In genomic region chr15:24848050-24848449, GRCh38 we compare ENCODE assay signal across 9 cellular contexts.
A peak's percentile ranks its signal among the peaks of the same experiment; 100 is the strongest.
DNase-seq lines count a peak whose midpoint lies in the region; ATAC-seq and TF ChIP-seq lines count a peak whose summit lies in the region.
"Had no signal": no experiment of that assay in that cellular context is flagged by ENCODE, and none has a peak within 500 bp of the region (broad histone marks: within the 10 kb centered on the region; RNA-seq: fewer than 3 reads in every experiment).

No MANE protein-coding gene starts in this region.

- TF ChIP-seq POLR2A in sigmoid colon (IDR thresholded peaks at IDR 0.05): no peak

- H3K4me3 ChIP-seq in right atrium auricular region: peak overlapping the region; percentile 28
- peak overlapping the region; percentile 11 to 38 (median 31) for H3K4me3 ChIP-seq in sigmoid colon

- H3K4me1 ChIP-seq in right atrium auricular region (no peaks in the 10 kb centered on the region), sigmoid colon (no peaks in the 10 kb centered on the region)

- TF ChIP-seq EP300 in sigmoid colon (IDR thresholded peaks at IDR 0.05): no peak

- H3K36me3 ChIP-seq in right atrium auricular region (no peaks in the 10 kb centered on the region), sigmoid colon (no peaks in the 10 kb centered on the region)

- H3K27me3 Mint-ChIP-seq in activated naive CD8-positive, alpha-beta T cell treated with anti-CD3 and anti-CD28 coated beads, Interleukin-2, amount 50 U/mL, for 24 hours: peaks cover 4% of the 10 kb centered on the region
- H3K27me3 Mint-ChIP-seq in HFFc6 (ENCODE audit: insufficient read depth): no peaks in the 10 kb centered on the region; the same call in 1 of the 2 replicates

- no peak for ATAC-seq in activated naive CD8-positive, alpha-beta T cell treated with anti-CD3 and anti-CD28 coated beads, Interleukin-2, amount 50 U/mL, for 24 hours
- ATAC-seq in HG03280 (IDR thresholded peaks at IDR 0.05; ENCODE audit: unreplicated experiment): no peak
- no peak for ATAC-seq in HG03045 (IDR thresholded peaks at IDR 0.05; ENCODE audit: unreplicated experiment)
- no peak for ATAC-seq in GM21447 (IDR thresholded peaks at IDR 0.05; ENCODE audit: unreplicated experiment)
- ATAC-seq: HCT116 had no signal

- peaks cover 22% of the 10 kb centered on the region for H3K9me3 Mint-ChIP-seq in activated naive CD8-positive, alpha-beta T cell treated with anti-CD3 and anti-CD28 coated beads, Interleukin-2, amount 50 U/mL, for 24 hours
- peaks cover 8% of the 10 kb centered on the region for H3K9me3 Mint-ChIP-seq in HFFc6

- H3K27ac ChIP-seq in right atrium auricular region (peak overlapping the region; percentile 26 to 67), sigmoid colon (peak overlapping the region in 3 of 4 donors; percentile 27 to 73 (median 67))

- no peaks in the 10 kb centered on the region for H3K4me1 Mint-ChIP-seq in activated naive CD8-positive, alpha-beta T cell treated with anti-CD3 and anti-CD28 coated beads, Interleukin-2, amount 50 U/mL, for 24 hours
- peaks cover 6% of the 10 kb centered on the region; the same call in 1 of the 2 replicates for H3K4me1 Mint-ChIP-seq in HFFc6 (ENCODE audit: low read depth)

- DNase-seq in HPDE6-E6E7 (ENCODE audit: extremely low spot score): peak; percentile 8
- DNase-seq in activated naive CD8-positive, alpha-beta T cell treated with anti-CD3 and anti-CD28 coated beads, Interleukin-2, amount 50 U/mL, for 24 hours: peak; percentile 2
- no peak for DNase-seq in right atrium auricular region (ENCODE audit: low spot score)
- DNase-seq in sigmoid colon: peak; percentile 66
- DNase-seq in HFFc6: no peak

- TF ChIP-seq CTCF in right atrium auricular region (IDR thresholded peaks at IDR 0.05): no peak
- no peak for TF ChIP-seq CTCF in sigmoid colon (IDR thresholded peaks at IDR 0.05)
- no peak for TF ChIP-seq CTCF in HFFc6 (IDR thresholded peaks at IDR 0.05)

- H3K9me3 ChIP-seq in right atrium auricular region: no peaks in the 10 kb centered on the region
- peaks cover 0 to 5% (median 0%) of the 10 kb centered on the region in 4 donors for H3K9me3 ChIP-seq in sigmoid colon

- no peak overlapping the region for H3K27ac Mint-ChIP-seq in activated naive CD8-positive, alpha-beta T cell treated with anti-CD3 and anti-CD28 coated beads, Interleukin-2, amount 50 U/mL, for 24 hours
- H3K27ac Mint-ChIP-seq in HFFc6: no peak overlapping the region

- H3K4me3 Mint-ChIP-seq in activated naive CD8-positive, alpha-beta T cell treated with anti-CD3 and anti-CD28 coated beads, Interleukin-2, amount 50 U/mL, for 24 hours: peak overlapping the region; percentile 35
- no peak overlapping the region for H3K4me3 Mint-ChIP-seq in HFFc6

- peaks cover 8% of the 10 kb centered on the region for H3K36me3 Mint-ChIP-seq in activated naive CD8-positive, alpha-beta T cell treated with anti-CD3 and anti-CD28 coated beads, Interleukin-2, amount 50 U/mL, for 24 hours (ENCODE audit: low read depth)
- H3K36me3 Mint-ChIP-seq in HFFc6 (ENCODE audit: low read depth): no peaks in the 10 kb centered on the region

- no peaks in the 10 kb centered on the region for H3K27me3 ChIP-seq in right atrium auricular region
- no peaks in the 10 kb centered on the region for H3K27me3 ChIP-seq in sigmoid colon

- intact Hi-C loops in sigmoid colon (cut with DNase I): no loop called here

- WGBS in sigmoid colon, 2 donors: 44 to 58% methylated on average over 39 of the region's 39 CpGs

Comparison
In these comparisons a context has a peak if more than half of its experiments do, and no peak if none do; other contexts are left out.
1. DNase-seq: peak in HPDE6-E6E7 (single experiment), activated naive CD8-positive, alpha-beta T cell treated with anti-CD3 and anti-CD28 coated beads, Interleukin-2, amount 50 U/mL, for 24 hours (single experiment) and sigmoid colon (single experiment); none in right atrium auricular region (single experiment) and HFFc6 (single experiment).